In the genomic region with DNA sequence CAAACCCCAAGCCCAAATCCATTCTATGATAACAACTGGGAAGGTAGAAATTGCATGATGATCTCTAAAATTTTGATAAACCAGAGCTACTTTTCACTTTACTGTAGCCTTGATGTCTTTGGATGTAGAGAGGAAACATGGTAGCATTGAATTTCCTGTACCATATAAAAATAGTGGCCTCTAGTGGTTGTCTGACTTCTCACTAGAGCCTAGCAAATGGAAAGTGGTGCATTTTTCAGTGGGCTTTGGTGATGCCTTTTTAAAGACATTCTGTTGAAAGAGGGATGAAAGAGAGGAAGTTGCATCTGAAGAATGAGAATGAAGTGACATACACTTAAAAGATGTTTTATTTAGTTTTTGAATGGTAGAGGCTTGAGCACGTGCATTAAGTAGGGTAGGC, we compare ENCODE assay signal across 10 cellular contexts.
A peak's percentile ranks its signal among the peaks of the same experiment; 100 is the strongest.
DNase-seq lines count a peak whose midpoint lies in the region; TF ChIP-seq lines count a peak whose summit lies in the region.
"Had no signal": no experiment of that assay in that cellular context is flagged by ENCODE, and none has a peak within 500 bp of the region (broad histone marks: within the 10 kb centered on the region; RNA-seq: fewer than 3 reads in every experiment).

No MANE protein-coding gene starts in this region.

- DNase-seq in SIG-M5 treated with dmso at 0.1 percent for 504 hours (lab: John Stamatoyannopoulos, UW; ENCODE audit: unreplicated experiment), result peak; percentile 21
- DNase-seq in SIG-M5 (lab: John Stamatoyannopoulos, UW), result no peak
- peak; percentile 36 for DNase-seq in NCI-H1105 (lab: John Stamatoyannopoulos, UW)
- peak; percentile 1 for DNase-seq in dermis blood vessel endothelial cell
- no peak for DNase-seq in transverse colon
- no peak for DNase-seq in activated T-cell treated with anti-CD3 and anti-CD28 coated beads, Interleukin-2, amount 50 U/mL, for 48 hours
- DNase-seq in activated naive CD4-positive, alpha-beta T cell treated with anti-CD3 and anti-CD28 coated beads, Interleukin-2, amount 10 ng/mL, durations not matched to agents 7 days and 5 days, result no peak
- no peak for DNase-seq in mesenteric fat pad (ENCODE audit: low spot score)
- DNase-seq: activated T-cell treated with anti-CD3 and anti-CD28 coated beads, Interleukin-2, amount 50 U/mL, for 24 hours had no signal

- H3K27ac ChIP-seq in transverse colon, result no peak overlapping the region
- H3K27ac ChIP-seq: HL-60 had no signal

- 87 to 89% methylated on average over 1 of the region's 1 CpG for WGBS in transverse colon (ENCODE audit: low coverage in 1 of 2), 2 donors

- no peak overlapping the region for H3K4me3 ChIP-seq in transverse colon

- H3K36me3 ChIP-seq in transverse colon, result no peaks in the 10 kb centered on the region

- no peak for TF ChIP-seq EP300 in transverse colon (IDR thresholded peaks at IDR 0.05; ENCODE audit: low read depth)

- CTCF ChIA-PET in activated naive CD4-positive, alpha-beta T cell treated with anti-CD3 and anti-CD28 coated beads, Interleukin-2, amount 10 ng/mL, durations not matched to agents 7 days and 5 days (lab: Charles Lee), result no interaction called here

- in situ Hi-C loops in transverse colon (cut with MboI; ENCODE audit: low pct_ligation_motif_present in 1 of 4, low pct_unique_long_range_greater_than_20kb in 1 of 4, low sequenced_read_pairs in 3 of 4), result no loop called here

- no peak for TF ChIP-seq POLR2A in transverse colon (IDR thresholded peaks at IDR 0.05)

- no peaks in the 10 kb centered on the region for H3K9me3 Mint-ChIP-seq in activated naive CD4-positive, alpha-beta T cell treated with anti-CD3 and anti-CD28 coated beads, Interleukin-2, amount 10 ng/mL, durations not matched to agents 7 days and 5 days
- H3K9me3 Mint-ChIP-seq: activated T-cell treated with anti-CD3 and anti-CD28 coated beads, Interleukin-2, amount 50 U/mL, for 24 hours had no signal

- no peaks in the 10 kb centered on the region for H3K4me1 Mint-ChIP-seq in activated naive CD4-positive, alpha-beta T cell treated with anti-CD3 and anti-CD28 coated beads, Interleukin-2, amount 10 ng/mL, durations not matched to agents 7 days and 5 days

- no peak overlapping the region for H3K27ac Mint-ChIP-seq in activated naive CD4-positive, alpha-beta T cell treated with anti-CD3 and anti-CD28 coated beads, Interleukin-2, amount 10 ng/mL, durations not matched to agents 7 days and 5 days
- H3K27ac Mint-ChIP-seq: activated T-cell treated with anti-CD3 and anti-CD28 coated beads, Interleukin-2, amount 50 U/mL, for 24 hours had no signal

- TF ChIP-seq CTCF in transverse colon (IDR thresholded peaks at IDR 0.05), result peak in 3 of 5 experiments; percentile 13 to 37 (median 29)

- H3K4me3 Mint-ChIP-seq in activated naive CD4-positive, alpha-beta T cell treated with anti-CD3 and anti-CD28 coated beads, Interleukin-2, amount 10 ng/mL, durations not matched to agents 7 days and 5 days, result no peak overlapping the region
- H3K4me3 Mint-ChIP-seq: activated T-cell treated with anti-CD3 and anti-CD28 coated beads, Interleukin-2, amount 50 U/mL, for 24 hours had no signal

- H3K9me3 ChIP-seq in transverse colon, result no peaks in the 10 kb centered on the region

- H3K27me3 Mint-ChIP-seq in activated naive CD4-positive, alpha-beta T cell treated with anti-CD3 and anti-CD28 coated beads, Interleukin-2, amount 10 ng/mL, durations not matched to agents 7 days and 5 days, result no peaks in the 10 kb centered on the region
- H3K27me3 Mint-ChIP-seq: activated T-cell treated with anti-CD3 and anti-CD28 coated beads, Interleukin-2, amount 50 U/mL, for 24 hours had no signal

- intact Hi-C loops in transverse colon (cut with DNase I; ENCODE audit: low total_unique reads), result no loop called here

- no peaks in the 10 kb centered on the region for H3K27me3 ChIP-seq in transverse colon

- H3K36me3 Mint-ChIP-seq in activated naive CD4-positive, alpha-beta T cell treated with anti-CD3 and anti-CD28 coated beads, Interleukin-2, amount 10 ng/mL, durations not matched to agents 7 days and 5 days, result no peaks in the 10 kb centered on the region

- H3K4me1 ChIP-seq in transverse colon, result no peaks in the 10 kb centered on the region

Comparison
In these comparisons a context has a peak if more than half of its experiments do, and no peak if none do; other contexts are left out.
1. DNase-seq: peak in SIG-M5 treated with dmso at 0.1 percent for 504 hours (single experiment), NCI-H1105 (single experiment) and dermis blood vessel endothelial cell (single experiment); none in SIG-M5 (single experiment), transverse colon (single experiment), activated T-cell treated with anti-CD3 and anti-CD28 coated beads, Interleukin-2, amount 50 U/mL, for 48 hours (0 of 2), activated naive CD4-positive, alpha-beta T cell treated with anti-CD3 and anti-CD28 coated beads, Interleukin-2, amount 10 ng/mL, durations not matched to agents 7 days and 5 days (single experiment) and mesenteric fat pad (single experiment).